ENCODE assay signal across 26 cellular contexts in the genomic region with DNA sequence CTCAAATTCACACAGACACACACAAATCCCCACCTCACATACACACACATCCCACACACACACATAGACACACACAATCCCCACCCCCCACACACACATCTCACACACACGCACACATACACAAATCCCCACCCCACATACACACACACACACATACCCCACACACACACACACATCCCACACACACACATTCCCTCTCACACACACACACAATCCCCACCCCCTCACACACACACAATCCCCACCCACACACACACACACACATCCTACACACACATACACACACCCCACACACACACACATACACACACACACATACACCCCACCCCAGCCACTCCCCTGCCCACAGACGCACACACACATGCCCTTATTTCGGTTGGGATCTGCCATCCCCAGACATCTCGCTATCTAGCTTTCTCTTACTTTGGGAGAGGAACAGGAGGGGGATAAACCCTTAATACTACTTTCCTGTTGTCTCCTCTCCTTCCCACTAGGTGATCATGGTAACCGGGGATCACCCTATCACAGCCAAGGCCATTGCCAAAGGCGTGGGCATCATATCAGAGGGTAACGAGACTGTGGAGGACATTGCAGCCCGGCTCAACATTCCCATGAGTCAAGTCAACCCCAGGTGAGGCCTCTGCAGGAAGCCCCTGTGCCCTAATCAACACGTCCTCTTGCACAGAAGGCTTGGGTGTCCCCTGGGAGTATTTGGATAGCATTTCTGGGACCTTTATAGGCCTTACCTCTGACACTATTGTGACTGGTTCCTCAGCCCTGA. TPM values are rescaled to one million over a fixed set of nuclear protein-coding genes. Genes with fewer than 3 reads are reported as not detected.
A peak's percentile ranks its signal among the peaks of the same experiment; 100 is the strongest.
DNase-seq lines count a peak whose midpoint lies in the region; ATAC-seq, FAIRE-seq and TF ChIP-seq lines count a peak whose summit lies in the region.
"Had no signal": no experiment of that assay in that cellular context is flagged by ENCODE, and none has a peak within 500 bp of the region (broad histone marks: within the 10 kb centered on the region; RNA-seq: fewer than 3 reads in every experiment).

No MANE protein-coding gene starts in this region.

- DNase-seq in HTR-8/SVneo (ENCODE audit: insufficient read length, low spot score) (no peak), ascending aorta (ENCODE audit: low spot score in 2 of 2) (peak in 1 of 2 donors; percentile 49), GM23248 (no peak), KG1 (lab: John Stamatoyannopoulos, UW) (no peak), NCI-H510A (lab: John Stamatoyannopoulos, UW) (no peak)
- no peak for DNase-seq in activated naive CD4-positive, alpha-beta T cell treated with Interleukin-2 at 50 U/mL for 16 hours
- DNase-seq: CD4-positive, alpha-beta memory T cell; DMS79; MM.1S; NCI-H1092 treated with DMSO at 0.1 percent for 48 hours; NCI-H146; NCI-H2081; NCI-H774; OCI-M1; SHP77 had no signal

- in situ Hi-C loops in GM23248 (cut with MboI) = no loop called here

- peaks cover 27 to 52% of the 10 kb centered on the region in 2 donors for H3K36me3 ChIP-seq in ascending aorta
- peaks cover 0 to 85% of the 10 kb centered on the region in 2 donors for H3K36me3 ChIP-seq in gastroesophageal sphincter
- H3K36me3 ChIP-seq in stomach smooth muscle (ENCODE audit: control insufficient read depth in 2 of 2, insufficient read depth in 2 of 2, low read length in 2 of 2) = peaks cover 62 to 65% of the 10 kb centered on the region in 2 donors
- H3K36me3 ChIP-seq in GM23248 (ENCODE audit: low read depth) = no peaks in the 10 kb centered on the region
- H3K36me3 ChIP-seq: BLaER1, HAP-1 had no signal

- H2AFZ ChIP-seq in GM23248 = no peak overlapping the region

- 64 to 73% methylated on average over 7 to 9 of the region's 9 CpGs for WGBS in gastroesophageal sphincter (ENCODE audit: low coverage in 1 of 2), 2 donors
- 66 to 67% methylated on average over 8 to 9 of the region's 9 CpGs for WGBS in GM23248 (ENCODE audit: low coverage in 1 of 2, low lambda C conversion rate in 2 of 2, missing lambda C conversion rate in 2 of 2), 2 experiments

- no peaks in the 10 kb centered on the region for H3K9me3 ChIP-seq in ascending aorta
- H3K9me3 ChIP-seq in gastroesophageal sphincter = no peaks in the 10 kb centered on the region
- no peaks in the 10 kb centered on the region for H3K9me3 ChIP-seq in stomach smooth muscle (ENCODE audit: control insufficient read depth in 2 of 2, low read length in 2 of 2)
- H3K9me3 ChIP-seq in GM23248 (ENCODE audit: low read depth) = no peaks in the 10 kb centered on the region
- H3K9me3 ChIP-seq: BLaER1, HAP-1 had no signal

- intact Hi-C loops in ascending aorta (cut with DNase I) = loop anchor here (2.0 kb wide), 1 partner anchor 15 kb away; no protein-coding TSS in a partner anchor

- TF ChIP-seq EP300 in gastroesophageal sphincter (IDR thresholded peaks at IDR 0.05) = no peak

- H3K27ac ChIP-seq in ascending aorta = peak overlapping the region; percentile 70 to 96
- peak overlapping the region; percentile 43 to 88 (median 84) for H3K27ac ChIP-seq in gastroesophageal sphincter
- H3K27ac ChIP-seq in stomach smooth muscle (ENCODE audit: low read length) = peak overlapping the region; percentile 6
- H3K27ac ChIP-seq in GM23248 = no peak overlapping the region
- H3K27ac ChIP-seq: BLaER1, HL-60, SK-N-MC had no signal

- H3K79me2 ChIP-seq in GM23248 (ENCODE audit: insufficient read depth) = no peaks in the 10 kb centered on the region

- H3K4me3 ChIP-seq in ascending aorta (no peak overlapping the region), gastroesophageal sphincter (no peak overlapping the region), stomach smooth muscle (ENCODE audit: low read length in 2 of 2) (no peak overlapping the region), GM23248 (no peak overlapping the region)
- H3K4me3 ChIP-seq: BLaER1, HAP-1, SK-N-MC had no signal

- no peak for ATAC-seq in gastroesophageal sphincter

- H3K4me2 ChIP-seq in GM23248 (ENCODE audit: unreplicated experiment) = no peak overlapping the region
- H3K4me2 ChIP-seq: BLaER1 had no signal

- H3K27me3 ChIP-seq in ascending aorta = no peaks in the 10 kb centered on the region
- H3K27me3 ChIP-seq in gastroesophageal sphincter = no peaks in the 10 kb centered on the region
- no peaks in the 10 kb centered on the region for H3K27me3 ChIP-seq in stomach smooth muscle (ENCODE audit: control insufficient read depth in 1 of 2, insufficient read depth in 2 of 2, low read length in 2 of 2)
- no peaks in the 10 kb centered on the region for H3K27me3 ChIP-seq in GM23248 (replicated peaks; ENCODE audit: insufficient read depth)
- H3K27me3 ChIP-seq: BLaER1 had no signal

- H3K4me1 ChIP-seq in ascending aorta (peaks cover 10 to 21% of the 10 kb centered on the region in 2 donors), gastroesophageal sphincter (peaks cover 7 to 67% (median 9%) of the 10 kb centered on the region in 3 donors), stomach smooth muscle (ENCODE audit: control insufficient read depth, insufficient read depth, low read length) (peaks cover 25% of the 10 kb centered on the region), GM23248 (ENCODE audit: insufficient read depth) (no peaks in the 10 kb centered on the region)
- H3K4me1 ChIP-seq: BLaER1, HAP-1 had no signal

- no peaks in the 10 kb centered on the region for H3K9me2 ChIP-seq in GM23248 (ENCODE audit: insufficient read depth)

- H4K20me1 ChIP-seq in GM23248 (ENCODE audit: insufficient read depth) = no peaks in the 10 kb centered on the region
- H4K20me1 ChIP-seq: BLaER1 had no signal

- no peak for TF ChIP-seq POLR2A in gastroesophageal sphincter (IDR thresholded peaks at IDR 0.05)

- H3K9ac ChIP-seq in stomach smooth muscle (ENCODE audit: low read length in 2 of 2) = no peak overlapping the region
- H3K9ac ChIP-seq in GM23248 = no peak overlapping the region
- H3K9ac ChIP-seq: BLaER1 had no signal

- TF ChIP-seq CTCF in ascending aorta (IDR thresholded peaks at IDR 0.05) (no peak), gastroesophageal sphincter (IDR thresholded peaks at IDR 0.05) (no peak)

- FAIRE-seq in HTR-8/SVneo (lab: Jason Lieb, UNC) = peak; percentile 46

- no peaks in the 10 kb centered on the region for H3F3A ChIP-seq in GM23248 (ENCODE audit: insufficient read depth)

RNA-seq across cellular contexts. Expression of a gene that starts 17.2 kb away (rescaled TPM):
- total RNA-seq in ascending aorta (not detected), gastroesophageal sphincter (under 1 TPM in 1 of 4 donors, not detected in 3; 0.47 TPM)
- total RNA-seq in GM23248 (2014; rRNA removed; shearing (Covaris generic)) = not detected in 2 replicates
- polyA plus RNA-seq in GM23248 (2016; fragmentation: Nextera tagmentation; extraction: Ambion mirVana) = not detected in 2 replicates
- total RNA-seq: A673; CD4-positive, alpha-beta memory T cell; HT1080; LHCN-M2; NCI-H460 had no signal
- polyA plus RNA-seq: CD4-positive, alpha-beta memory T cell; IgD-negative memory B cell had no signal

RNA-seq across cellular contexts. Expression of a gene that starts 18.6 kb away (rescaled TPM):
- total RNA-seq in ascending aorta (316 TPM), gastroesophageal sphincter (100 to 1,000 TPM; 100 to 348 (median 142) TPM)
- 0.11 and 0.13 TPM in 2 replicates for total RNA-seq in GM23248 (2014; rRNA removed; shearing (Covaris generic))
- 0.14 and 0.30 TPM in 2 replicates for polyA plus RNA-seq in GM23248 (2016; fragmentation: Nextera tagmentation; extraction: Ambion mirVana)
- total RNA-seq: A673; CD4-positive, alpha-beta memory T cell; HT1080 had no signal
- polyA plus RNA-seq: CD4-positive, alpha-beta memory T cell; IgD-negative memory B cell had no signal

RNA-seq across cellular contexts. Expression of a gene that starts 35.8 kb away (rescaled TPM):
- total RNA-seq in ascending aorta (37.9 TPM), gastroesophageal sphincter (10 to 100 TPM; 17.1 to 23.0 (median 19.4) TPM)
- 43.3 and 52.2 TPM in 2 replicates for total RNA-seq in GM23248 (2014; rRNA removed; shearing (Covaris generic))
- polyA plus RNA-seq in GM23248 (2016; fragmentation: Nextera tagmentation; extraction: Ambion mirVana) = 32.9 and 34.6 TPM in 2 replicates

RNA-seq across cellular contexts. Expression of a gene that starts 52.8 kb away (rescaled TPM):
- total RNA-seq in ascending aorta = 1.2 TPM
- not detected for total RNA-seq in gastroesophageal sphincter
- 0.13 TPM in 1 of 2 replicates, not detected in the other for total RNA-seq in GM23248 (2014; rRNA removed; shearing (Covaris generic))
- polyA plus RNA-seq in GM23248 (2016; fragmentation: Nextera tagmentation; extraction: Ambion mirVana) = not detected in 2 replicates
- total RNA-seq: A673; CD4-positive, alpha-beta memory T cell; HT1080; LHCN-M2; NCI-H460 had no signal
- polyA plus RNA-seq: CD4-positive, alpha-beta memory T cell; IgD-negative memory B cell had no signal

RNA-seq across cellular contexts. Expression of a gene that starts 56.2 kb away (rescaled TPM):
- total RNA-seq in ascending aorta (not detected), gastroesophageal sphincter (1 to 10 TPM; 1.3 to 8.8 (median 2.2) TPM)
- total RNA-seq in GM23248 (2014; rRNA removed; shearing (Covaris generic)) = 0.11 and 0.51 TPM in 2 replicates
- 0.10 TPM in 1 of 2 replicates, not detected in the other for polyA plus RNA-seq in GM23248 (2016; fragmentation: Nextera tagmentation; extraction: Ambion mirVana)
- total RNA-seq: A673; CD4-positive, alpha-beta memory T cell; HT1080; LHCN-M2; NCI-H460 had no signal
- polyA plus RNA-seq: CD4-positive, alpha-beta memory T cell; IgD-negative memory B cell had no signal

Comparison
In these comparisons a context has a peak if more than half of its experiments do, and no peak if none do; other contexts are left out.
1. RNA of a gene that starts 18.6 kb away (total RNA-seq): 316 TPM in ascending aorta (single experiment) and 100 to 348 TPM in gastroesophageal sphincter; 0.11 to 0.13 TPM in GM23248; every median in the first group is over 10 times any median in the second.